1 cellular context compared by ENCODE assay signal in genomic region chr1:22319608-22320007, GRCh38.
TF ChIP-seq lines count a peak whose summit lies in the region.

No MANE protein-coding gene starts in this region.

TF ChIP-seq in GM23338, 12 proteins besides CTCF, POLR2A, EP300 and RAD21 (continued from another document):
- TF ChIP-seq REST (IDR thresholded peaks at IDR 0.05; ENCODE audit: unreplicated experiment) (no peak), ZNF331 (CRISPR knock-in tag; IDR thresholded peaks at IDR 0.05; ENCODE audit: low read depth) (no peak), POLR2AphosphoS5 (IDR thresholded peaks at IDR 0.05; ENCODE audit: low read depth) (no peak), EZH2phosphoT487 (IDR thresholded peaks at IDR 0.05; ENCODE audit: unreplicated experiment) (no peak)
